In genomic region chr14:100020623-100021022, GRCh38 we compare ENCODE assay signal across 1 cellular context.
TF ChIP-seq lines count a peak whose summit lies in the region.

No MANE protein-coding gene starts in this region.

TF ChIP-seq in HepG2, 621 proteins besides CTCF, POLR2A, EP300 and RAD21 (continued from another document and continues in another):
- TF ChIP-seq HNF4G (IDR thresholded peaks at IDR 0.05; ENCODE audit: borderline replicate concordance, low read depth, low read length) = peak; percentile 31; the same call in 1 of the 2 replicates
- TF ChIP-seq HNF4G (CRISPR knock-in tag; IDR thresholded peaks at IDR 0.05; ENCODE audit: borderline replicate concordance, low read depth) = no peak
- TF ChIP-seq ZNF660 (CRISPR knock-in tag; IDR thresholded peaks at IDR 0.05; ENCODE audit: borderline replicate concordance, low read depth) = no peak
- TF ChIP-seq ATF1 (CRISPR knock-in tag; IDR thresholded peaks at IDR 0.05) = no peak
- TF ChIP-seq ZMAT3 (CRISPR knock-in tag; conservative IDR thresholded peaks at IDR 0.05) = no peak
- no peak for TF ChIP-seq IKZF4 (CRISPR knock-in tag; IDR thresholded peaks at IDR 0.05; ENCODE audit: borderline replicate concordance, low read depth, not compliant biosample characterization)
- no peak for TF ChIP-seq ZNF34 (CRISPR knock-in tag; IDR thresholded peaks at IDR 0.05; ENCODE audit: borderline replicate concordance)
- no peak for TF ChIP-seq ZNF263 (CRISPR knock-in tag; IDR thresholded peaks at IDR 0.05)
- no peak for TF ChIP-seq ZNF562 (CRISPR knock-in tag; IDR thresholded peaks at IDR 0.05; ENCODE audit: borderline replicate concordance)
- TF ChIP-seq ZSCAN31 (CRISPR knock-in tag; IDR thresholded peaks at IDR 0.05; ENCODE audit: low read depth) = no peak
- TF ChIP-seq ZNF616 (CRISPR knock-in tag; IDR thresholded peaks at IDR 0.05; ENCODE audit: low read depth) = no peak
- TF ChIP-seq HMG20B (CRISPR knock-in tag; conservative IDR thresholded peaks at IDR 0.05) = no peak
- TF ChIP-seq ZBTB46 (CRISPR knock-in tag; IDR thresholded peaks at IDR 0.05; ENCODE audit: borderline replicate concordance) = no peak
- no peak for TF ChIP-seq CC2D1A (CRISPR knock-in tag; IDR thresholded peaks at IDR 0.05)
- TF ChIP-seq ELF1 (CRISPR knock-in tag; IDR thresholded peaks at IDR 0.05) = peak; percentile 38; the same call in 1 of the 2 replicates
- TF ChIP-seq SAFB2 (CRISPR knock-in tag; IDR thresholded peaks at IDR 0.05; ENCODE audit: borderline replicate concordance, low read depth) = no peak
- TF ChIP-seq SMAD3 (CRISPR knock-in tag; IDR thresholded peaks at IDR 0.05) = no peak
- TF ChIP-seq SIX1 (CRISPR knock-in tag; IDR thresholded peaks at IDR 0.05; ENCODE audit: borderline replicate concordance) = peak; percentile 39; the same call in 1 of the 2 replicates
- TF ChIP-seq ZNF543 (CRISPR knock-in tag; IDR thresholded peaks at IDR 0.05) = no peak
- no peak for TF ChIP-seq XRCC5 (optimal IDR thresholded peaks at IDR 0.05; ENCODE audit: low read length)
- TF ChIP-seq NR2F6 (IDR thresholded peaks at IDR 0.05) = peak; percentile 67
- TF ChIP-seq NR2F6 (CRISPR knock-in tag; IDR thresholded peaks at IDR 0.05) = peak; percentile 65
- no peak for TF ChIP-seq TFAP4 (IDR thresholded peaks at IDR 0.05; ENCODE audit: borderline replicate concordance, low read depth)
- TF ChIP-seq GLI4 (CRISPR knock-in tag; IDR thresholded peaks at IDR 0.05; ENCODE audit: borderline replicate concordance) = no peak
- TF ChIP-seq SMARCE1 (IDR thresholded peaks at IDR 0.05; ENCODE audit: borderline replicate concordance) = no peak
- peak; percentile 51 for TF ChIP-seq PAXIP1 (CRISPR knock-in tag; conservative IDR thresholded peaks at IDR 0.05)
- TF ChIP-seq E2F5 (CRISPR knock-in tag; conservative IDR thresholded peaks at IDR 0.05) = no peak
- TF ChIP-seq ZNF414 (CRISPR knock-in tag; IDR thresholded peaks at IDR 0.05) = no peak
- no peak for TF ChIP-seq ZNF574 (CRISPR knock-in tag; IDR thresholded peaks at IDR 0.05)
- TF ChIP-seq ZSCAN29 (CRISPR knock-in tag; conservative IDR thresholded peaks at IDR 0.05) = no peak
- TF ChIP-seq BCL6 (CRISPR knock-in tag; IDR thresholded peaks at IDR 0.05) = peak; percentile 68
- no peak for TF ChIP-seq ZNF546 (CRISPR knock-in tag; conservative IDR thresholded peaks at IDR 0.05)
- no peak for TF ChIP-seq ZNF142 (CRISPR knock-in tag; IDR thresholded peaks at IDR 0.05)
- peak; percentile 89 for TF ChIP-seq SOX5 (CRISPR knock-in tag; IDR thresholded peaks at IDR 0.05; ENCODE audit: borderline replicate concordance)
- TF ChIP-seq HNF4A (CRISPR knock-in tag; IDR thresholded peaks at IDR 0.05) = peak; percentile 54
- no peak for TF ChIP-seq E2F1 (CRISPR knock-in tag; IDR thresholded peaks at IDR 0.05)
- TF ChIP-seq HOXD1 (CRISPR knock-in tag; IDR thresholded peaks at IDR 0.05) = no peak
- peak; percentile 19; the same call in 1 of the 2 replicates for TF ChIP-seq RXRB (CRISPR knock-in tag; IDR thresholded peaks at IDR 0.05; ENCODE audit: borderline replicate concordance)
- TF ChIP-seq NONO (IDR thresholded peaks at IDR 0.05) = no peak
- no peak for TF ChIP-seq NONO (CRISPR knock-in tag; conservative IDR thresholded peaks at IDR 0.05)
- no peak for TF ChIP-seq SATB2 (CRISPR knock-in tag; IDR thresholded peaks at IDR 0.05)
- TF ChIP-seq ZNF335 (CRISPR knock-in tag; IDR thresholded peaks at IDR 0.05) = no peak
- TF ChIP-seq ZNF12 (CRISPR knock-in tag; IDR thresholded peaks at IDR 0.05) = no peak
- TF ChIP-seq ZBTB7B (CRISPR knock-in tag; IDR thresholded peaks at IDR 0.05) = no peak
- TF ChIP-seq FOXJ3 (CRISPR knock-in tag; IDR thresholded peaks at IDR 0.05; ENCODE audit: borderline replicate concordance) = no peak
- no peak for TF ChIP-seq ZBTB37 (CRISPR knock-in tag; IDR thresholded peaks at IDR 0.05)
- no peak for TF ChIP-seq ARNTL (CRISPR knock-in tag; IDR thresholded peaks at IDR 0.05)
- TF ChIP-seq ZFYVE20 (CRISPR knock-in tag; IDR thresholded peaks at IDR 0.05; ENCODE audit: borderline replicate concordance, low read depth) = no peak
